Comparison of ENCODE assay signal across 10 cellular contexts in genomic region chr1:14516974-14517812, GRCh38.
DNase-seq lines count a peak whose midpoint lies in the region; ATAC-seq and TF ChIP-seq lines count a peak whose summit lies in the region.
"Had no signal": no experiment of that assay in that cellular context is flagged by ENCODE, and none has a peak within 500 bp of the region (broad histone marks: within the 10 kb centered on the region; RNA-seq: fewer than 3 reads in every experiment).

No MANE protein-coding gene starts in this region.

- TF ChIP-seq CTCF in cardiac fibroblast (IDR thresholded peaks at IDR 0.05; ENCODE audit: low read depth, low read length), result no peak
- TF ChIP-seq CTCF in lower lobe of right lung (IDR thresholded peaks at IDR 0.05), result no peak

- no peaks in the 10 kb centered on the region for H3K4me1 ChIP-seq in lower lobe of right lung

- DNase-seq in AG08395 (ENCODE audit: low spot score) (peak; percentile 77), cardiac fibroblast (ENCODE audit: low read depth in 2 of 2) (peak; percentile 76 to 96), lower lobe of right lung (no peak)
- DNase-seq: activated CD4-positive, alpha-beta memory T cell treated with anti-CD3 and anti-CD28 coated beads, Interleukin-2, amount 10 ng/mL, durations not matched to agents 7 days and 5 days; NCI-H526 treated with DMSO at 0.1 percent for 48 hours had no signal

- peak; percentile 44 for ATAC-seq in HG02759 (IDR thresholded peaks at IDR 0.05; ENCODE audit: unreplicated experiment)
- peak; percentile 41 to 59 for ATAC-seq in lower lobe of right lung
- ATAC-seq in HG02642 (IDR thresholded peaks at IDR 0.05; ENCODE audit: poor library complexity, unreplicated experiment), result no peak
- ATAC-seq in GM18502 (IDR thresholded peaks at IDR 0.05; ENCODE audit: poor library complexity, unreplicated experiment), result no peak
- no peak for ATAC-seq in HG03039 (IDR thresholded peaks at IDR 0.05; ENCODE audit: unreplicated experiment)
- ATAC-seq in GM21786 (IDR thresholded peaks at IDR 0.05; ENCODE audit: unreplicated experiment), result no peak

- H3K27me3 ChIP-seq in lower lobe of right lung (ENCODE audit: low read depth), result no peaks in the 10 kb centered on the region

- H3K4me3 ChIP-seq in cardiac fibroblast (replicated peaks in 1 of 2; ENCODE audit: low read depth in 2 of 2, low read length in 2 of 2) (no peak overlapping the region), lower lobe of right lung (no peak overlapping the region)

- H3K9me3 ChIP-seq in lower lobe of right lung, result no peaks in the 10 kb centered on the region

- intact Hi-C loops in lower lobe of right lung (cut with DNase I), result no loop called here

- H3K36me3 ChIP-seq in lower lobe of right lung, result no peaks in the 10 kb centered on the region

- peak overlapping the region; percentile 14 for H3K27ac ChIP-seq in lower lobe of right lung

Comparison
In these comparisons a context has a peak if more than half of its experiments do, and no peak if none do; other contexts are left out.
1. ATAC-seq: peak in HG02759 (single experiment) and lower lobe of right lung (2 of 2); none in HG02642 (single experiment), GM18502 (single experiment), HG03039 (single experiment) and GM21786 (single experiment).